In the genomic region with DNA sequence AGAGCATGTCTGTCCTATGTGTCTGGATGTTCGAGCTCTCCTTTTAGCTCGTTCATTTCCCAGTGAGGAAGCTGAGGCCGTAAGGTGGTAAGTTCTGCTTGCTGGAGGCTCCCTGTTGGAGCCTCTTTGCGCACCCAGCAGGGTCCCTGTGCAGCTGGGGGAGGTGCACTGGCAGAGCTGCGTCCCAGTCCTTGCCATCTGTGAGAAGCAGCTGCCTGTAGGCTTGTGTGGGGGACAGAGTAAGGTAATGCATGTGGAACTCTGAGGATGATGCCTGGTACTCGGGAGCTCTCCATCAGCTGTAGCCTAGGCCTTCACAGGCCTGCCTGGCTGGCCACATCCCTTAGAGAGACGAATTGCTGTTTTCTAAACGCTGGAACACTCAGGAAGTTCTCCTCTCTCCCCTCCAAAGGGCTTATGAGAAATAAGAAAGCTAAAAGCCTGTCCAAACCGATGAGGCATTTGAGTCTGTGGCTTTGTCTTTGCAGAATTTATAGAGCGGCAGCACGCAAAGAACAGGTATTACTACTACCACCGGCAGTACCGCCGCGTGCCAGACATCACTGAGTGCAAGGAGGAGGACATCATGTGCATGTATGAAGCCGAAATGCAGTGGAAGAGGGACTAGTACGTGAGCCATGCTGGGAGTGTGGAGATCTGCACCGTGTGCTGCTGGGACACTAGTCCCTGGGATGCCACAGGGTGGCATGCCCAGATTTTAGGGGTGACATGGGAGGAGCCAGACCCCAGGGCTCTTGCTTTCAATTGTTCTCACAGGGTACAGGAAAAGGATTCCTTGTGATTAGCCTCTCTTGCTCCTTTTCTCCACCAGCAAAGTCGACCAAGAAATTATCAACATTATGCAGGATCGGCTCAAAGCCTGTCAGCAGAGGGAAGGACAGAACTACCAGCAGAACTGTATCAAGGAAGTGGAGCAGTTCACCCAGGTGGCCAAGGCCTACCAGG, we compare ENCODE assay signal across 8 cellular contexts. TPM values are rescaled to one million over a fixed set of nuclear protein-coding genes. Genes with fewer than 3 reads are reported as not detected.
DNase-seq lines count a peak whose midpoint lies in the region; ATAC-seq and TF ChIP-seq lines count a peak whose summit lies in the region.

No MANE protein-coding gene starts in this region.

- peaks cover 59% of the 10 kb centered on the region for H3K36me3 Mint-ChIP-seq in MCF 10A (ENCODE audit: insufficient read depth, unreplicated experiment)
- peaks cover 19% of the 10 kb centered on the region for H3K36me3 Mint-ChIP-seq in natural killer cell treated with Interleukin-12 subunit alpha and Interleukin-12 subunit beta and Interleukin-15 and Interleukin-18, amount 100 ng/mL, for 72 hours

- no peaks in the 10 kb centered on the region for H3K27me3 ChIP-seq in HL-60 (ENCODE audit: insufficient read depth, poor library complexity, severe bottlenecking)

- H3K4me3 ChIP-seq in HL-60 (replicated peaks; ENCODE audit: insufficient read depth, low read length) = peak overlapping the region; percentile 91

- DNase-seq in COLO668 (lab: John Stamatoyannopoulos, UW; ENCODE audit: unreplicated experiment) (peak; percentile 67), HL-60 (ENCODE audit: low read depth in 1 of 2, low spot score in 1 of 2) (peak in 1 of 2 experiments; percentile 78), SHP77 (lab: John Stamatoyannopoulos, UW) (peak; percentile 47 to 69), MCF 10A (ENCODE audit: unreplicated experiment) (peak; percentile 68), omental fat pad (ENCODE audit: low spot score) (no peak), occipital lobe (lab: John Stamatoyannopoulos, UW) (no peak)
- DNase-seq in natural killer cell treated with Interleukin-12 subunit alpha and Interleukin-12 subunit beta and Interleukin-15 and Interleukin-18, amount 100 ng/mL, for 72 hours (ENCODE audit: low spot score) = no peak

- H3K4me1 Mint-ChIP-seq in MCF 10A (ENCODE audit: insufficient read depth, unreplicated experiment) = peaks cover 23% of the 10 kb centered on the region
- H3K4me1 Mint-ChIP-seq in natural killer cell treated with Interleukin-12 subunit alpha and Interleukin-12 subunit beta and Interleukin-15 and Interleukin-18, amount 100 ng/mL, for 72 hours (ENCODE audit: low read depth in 2 of 2) = peaks cover 28 to 41% of the 10 kb centered on the region in 2 donors

- TF ChIP-seq CTCF in HL-60 (IDR thresholded peaks at IDR 0.05; ENCODE audit: insufficient read depth, low read length) = no peak
- TF ChIP-seq CTCF in MCF 10A (IDR thresholded peaks at IDR 0.05; ENCODE audit: unreplicated experiment) = no peak
- TF ChIP-seq CTCF in omental fat pad (IDR thresholded peaks at IDR 0.05) = no peak

- peak overlapping the region; percentile 87 for H3K27ac ChIP-seq in HL-60 (replicated peaks)

- intact Hi-C loops in MCF 10A (cut with micrococcal nuclease) = no loop called here

- H3K4me3 Mint-ChIP-seq in MCF 10A (ENCODE audit: unreplicated experiment) = peak overlapping the region; percentile 78
- peak overlapping the region; percentile 100 for H3K4me3 Mint-ChIP-seq in natural killer cell treated with Interleukin-12 subunit alpha and Interleukin-12 subunit beta and Interleukin-15 and Interleukin-18, amount 100 ng/mL, for 72 hours

- no TSS peak for BruUV-seq in MCF 10A (replicated peaks; lab: Mats Ljungman, UMichigan)

- H3K9me3 Mint-ChIP-seq in MCF 10A (ENCODE audit: unreplicated experiment) = no peaks in the 10 kb centered on the region
- H3K9me3 Mint-ChIP-seq in natural killer cell treated with Interleukin-12 subunit alpha and Interleukin-12 subunit beta and Interleukin-15 and Interleukin-18, amount 100 ng/mL, for 72 hours = no peaks in the 10 kb centered on the region

- POLR2A ChIA-PET in MCF 10A (lab: Yijun Ruan, JAX) = interaction anchor here (1.4 to 8.9 kb wide), 11 partner anchors 8 to 194 kb away, joined by 4 to 72 read pairs (median 8); partner anchors contain the start of genes EME2, GFER, MRPS34 and MSRB1

- H3K27ac Mint-ChIP-seq in MCF 10A (ENCODE audit: low read depth, unreplicated experiment) = peak overlapping the region; percentile 91
- H3K27ac Mint-ChIP-seq in natural killer cell treated with Interleukin-12 subunit alpha and Interleukin-12 subunit beta and Interleukin-15 and Interleukin-18, amount 100 ng/mL, for 72 hours = peak overlapping the region; percentile 89 to 94

- ATAC-seq in natural killer cell treated with Interleukin-12 subunit alpha and Interleukin-12 subunit beta and Interleukin-15 and Interleukin-18, amount 100 ng/mL, for 72 hours = peak in 1 of 2 donors; percentile 2
- no peak for ATAC-seq in omental fat pad (ENCODE audit: low FRiP score)
- no peak for ATAC-seq in HG02759 (IDR thresholded peaks at IDR 0.05; ENCODE audit: unreplicated experiment)

- H3K27me3 Mint-ChIP-seq in MCF 10A (ENCODE audit: insufficient read depth, unreplicated experiment) = no peaks in the 10 kb centered on the region
- no peaks in the 10 kb centered on the region for H3K27me3 Mint-ChIP-seq in natural killer cell treated with Interleukin-12 subunit alpha and Interleukin-12 subunit beta and Interleukin-15 and Interleukin-18, amount 100 ng/mL, for 72 hours

- CTCF ChIA-PET in MCF 10A (lab: Yijun Ruan, JAX) = interaction anchor here (1.3 kb wide), 1 partner anchor 97 kb away, joined by 3 read pairs; no protein-coding TSS in a partner anchor

RNA-seq across cellular contexts. Expression of gene NDUFB10, which starts 1.6 kb away (rescaled TPM):
- total RNA-seq in MCF 10A (2022) (202 TPM in 2 replicates), omental fat pad (100 to 1,000 TPM; 144 to 240 (median 183) TPM), occipital lobe (63.9 TPM)
- 100 to 1,000 TPM in 1 of 2 donors, 10 to 100 TPM in 1; 95.0 to 103 TPM for total RNA-seq in natural killer cell treated with Interleukin-12 subunit alpha and Interleukin-12 subunit beta and Interleukin-15 and Interleukin-18, amount 100 ng/mL, for 72 hours

RNA-seq across cellular contexts. Expression of gene RPS2, which starts 3.7 kb away (rescaled TPM):
- total RNA-seq in MCF 10A (2022) (4,760 and 4,836 TPM in 2 replicates), omental fat pad (1,000 to 10,000 TPM; 1,362 to 1,656 (median 1,543) TPM), occipital lobe (1,574 TPM)
- 1,000 to 10,000 TPM; 2,056 to 2,952 TPM for total RNA-seq in natural killer cell treated with Interleukin-12 subunit alpha and Interleukin-12 subunit beta and Interleukin-15 and Interleukin-18, amount 100 ng/mL, for 72 hours

RNA-seq across cellular contexts. Expression of gene RNF151, which starts 5.7 kb away (rescaled TPM):
- total RNA-seq in MCF 10A (2022) = 0.39 TPM in 1 of 2 replicates, not detected in the other
- not detected for total RNA-seq in natural killer cell treated with Interleukin-12 subunit alpha and Interleukin-12 subunit beta and Interleukin-15 and Interleukin-18, amount 100 ng/mL, for 72 hours
- not detected for total RNA-seq in omental fat pad
- total RNA-seq in occipital lobe = not detected

RNA-seq across cellular contexts. Expression of gene RPL3L, which starts 6.5 kb away (rescaled TPM):
- total RNA-seq in MCF 10A (2022) = not detected in 2 replicates
- 1 to 10 TPM in 1 of 2 donors, not detected in 1; 1.5 TPM for total RNA-seq in natural killer cell treated with Interleukin-12 subunit alpha and Interleukin-12 subunit beta and Interleukin-15 and Interleukin-18, amount 100 ng/mL, for 72 hours
- total RNA-seq in omental fat pad = not detected
- not detected for total RNA-seq in occipital lobe

RNA-seq across cellular contexts. Expression of gene TBL3, which starts 10.9 kb away (rescaled TPM):
- total RNA-seq in MCF 10A (2022) = 25.8 and 26.8 TPM in 2 replicates
- total RNA-seq in natural killer cell treated with Interleukin-12 subunit alpha and Interleukin-12 subunit beta and Interleukin-15 and Interleukin-18, amount 100 ng/mL, for 72 hours = 10 to 100 TPM; 39.3 to 78.3 TPM
- total RNA-seq in omental fat pad = 10 to 100 TPM; 32.2 to 44.3 (median 34.3) TPM
- total RNA-seq in occipital lobe = 12.0 TPM

Comparison
In these comparisons a context has a peak if more than half of its experiments do, and no peak if none do; other contexts are left out.
1. DNase-seq: peak in COLO668 (single experiment), SHP77 (2 of 2) and MCF 10A (single experiment); none in natural killer cell treated with Interleukin-12 subunit alpha and Interleukin-12 subunit beta and Interleukin-15 and Interleukin-18, amount 100 ng/mL, for 72 hours (single experiment), omental fat pad (single experiment) and occipital lobe (single experiment).